ENCODE assay signal across 1 cellular context in genomic region chr21:39313457-39314154, GRCh38.
TF ChIP-seq lines count a peak whose summit lies in the region.

TSS of gene BRWD1 (minus strand) at chr21:39313632. CDS start at chr21:39313491, 141 bp downstream.

TF ChIP-seq in HepG2, 621 proteins besides CTCF, POLR2A, EP300 and RAD21 (continued from another document and continues in another):
- TF ChIP-seq KIAA2018 (CRISPR knock-in tag; IDR thresholded peaks at IDR 0.05; ENCODE audit: borderline replicate concordance): peak; percentile 91; the same call in 1 of the 2 replicates
- 0 out of 2 replicates have a peak, but pooled peaks have one; percentile 21 for TF ChIP-seq KAT7 (CRISPR knock-in tag; IDR thresholded peaks at IDR 0.05; ENCODE audit: borderline replicate concordance)
- 0 out of 2 replicates have a peak, but pooled peaks have one; percentile 43 for TF ChIP-seq ZBTB4 (CRISPR knock-in tag; IDR thresholded peaks at IDR 0.05; ENCODE audit: borderline replicate concordance)
- peak; percentile 61; the same call in 1 of the 2 replicates for TF ChIP-seq SOX5 (CRISPR knock-in tag; IDR thresholded peaks at IDR 0.05; ENCODE audit: borderline replicate concordance)
- TF ChIP-seq GABPA (IDR thresholded peaks at IDR 0.05; ENCODE audit: low read depth, low read length): peak; percentile 4; the same call in 1 of the 2 replicates
- TF ChIP-seq GABPA (CRISPR knock-in tag; IDR thresholded peaks at IDR 0.05; ENCODE audit: low read depth): 0 out of 2 replicates have a peak, but pooled peaks have one; percentile 20
- no peak for TF ChIP-seq FOSL1 (CRISPR knock-in tag; IDR thresholded peaks at IDR 0.05; ENCODE audit: borderline replicate concordance)
- peak; percentile 60; the same call in 1 of the 2 replicates for TF ChIP-seq HOXA5 (CRISPR knock-in tag; IDR thresholded peaks at IDR 0.05)
- peak; percentile 69; the same call in 1 of the 2 replicates for TF ChIP-seq ZBTB10 (CRISPR knock-in tag; IDR thresholded peaks at IDR 0.05; ENCODE audit: borderline replicate concordance)
- no peak for TF ChIP-seq TIGD3 (CRISPR knock-in tag; IDR thresholded peaks at IDR 0.05; ENCODE audit: borderline replicate concordance)
- TF ChIP-seq MEIS2 (CRISPR knock-in tag; IDR thresholded peaks at IDR 0.05): 0 out of 2 replicates have a peak, but pooled peaks have one; percentile 41
- 0 out of 2 replicates have a peak, but pooled peaks have one; percentile 57 for TF ChIP-seq HMG20B (CRISPR knock-in tag; conservative IDR thresholded peaks at IDR 0.05)
- 0 out of 2 replicates have a peak, but pooled peaks have one; percentile 61 for TF ChIP-seq ZHX1 (CRISPR knock-in tag; IDR thresholded peaks at IDR 0.05; ENCODE audit: low read depth)
- peak; percentile 36; the same call in 1 of the 2 replicates for TF ChIP-seq TGIF2 (CRISPR knock-in tag; IDR thresholded peaks at IDR 0.05)
- peak; percentile 79; the same call in 1 of the 2 replicates for TF ChIP-seq TFDP1 (CRISPR knock-in tag; IDR thresholded peaks at IDR 0.05; ENCODE audit: borderline replicate concordance)
- no peak for TF ChIP-seq SP1 (IDR thresholded peaks at IDR 0.05)
- TF ChIP-seq SP1 (CRISPR knock-in tag; IDR thresholded peaks at IDR 0.05): peak; percentile 49
- peak; percentile 57 for TF ChIP-seq MED1 (CRISPR knock-in tag; IDR thresholded peaks at IDR 0.05)
- peak; percentile 78 for TF ChIP-seq REPIN1 (CRISPR knock-in tag; IDR thresholded peaks at IDR 0.05; ENCODE audit: borderline replicate concordance, low read depth)
- TF ChIP-seq ZNF607 (CRISPR knock-in tag; IDR thresholded peaks at IDR 0.05; ENCODE audit: borderline replicate concordance): 0 out of 2 replicates have a peak, but pooled peaks have one; percentile 18
- TF ChIP-seq HNF1A (IDR thresholded peaks at IDR 0.05; ENCODE audit: low read depth): no peak
- no peak for TF ChIP-seq HNF1A (CRISPR knock-in tag; IDR thresholded peaks at IDR 0.05; ENCODE audit: borderline replicate concordance)
- peak; percentile 53; the same call in 1 of the 2 replicates for TF ChIP-seq WIZ (CRISPR knock-in tag; IDR thresholded peaks at IDR 0.05)
- TF ChIP-seq ZNF335 (CRISPR knock-in tag; IDR thresholded peaks at IDR 0.05): peak; percentile 41; the same call in 1 of the 2 replicates
- no peak; the same call in 1 of the 2 replicates for TF ChIP-seq ISX (CRISPR knock-in tag; conservative IDR thresholded peaks at IDR 0.05)
- TF ChIP-seq MAZ (IDR thresholded peaks at IDR 0.05; ENCODE audit: borderline replicate concordance, low read depth, low read length): peak; percentile 88; the same call in 1 of the 2 replicates
- peak; percentile 98 for TF ChIP-seq MAZ (CRISPR knock-in tag; IDR thresholded peaks at IDR 0.05; ENCODE audit: low read depth)
- TF ChIP-seq ZC3H4 (CRISPR knock-in tag; IDR thresholded peaks at IDR 0.05; ENCODE audit: borderline replicate concordance): no peak
- 0 out of 2 replicates have a peak, but pooled peaks have one; percentile 19 for TF ChIP-seq ZNF451 (CRISPR knock-in tag; IDR thresholded peaks at IDR 0.05)
